Comparison of ENCODE assay signal across 9 cellular contexts in the genomic region with DNA sequence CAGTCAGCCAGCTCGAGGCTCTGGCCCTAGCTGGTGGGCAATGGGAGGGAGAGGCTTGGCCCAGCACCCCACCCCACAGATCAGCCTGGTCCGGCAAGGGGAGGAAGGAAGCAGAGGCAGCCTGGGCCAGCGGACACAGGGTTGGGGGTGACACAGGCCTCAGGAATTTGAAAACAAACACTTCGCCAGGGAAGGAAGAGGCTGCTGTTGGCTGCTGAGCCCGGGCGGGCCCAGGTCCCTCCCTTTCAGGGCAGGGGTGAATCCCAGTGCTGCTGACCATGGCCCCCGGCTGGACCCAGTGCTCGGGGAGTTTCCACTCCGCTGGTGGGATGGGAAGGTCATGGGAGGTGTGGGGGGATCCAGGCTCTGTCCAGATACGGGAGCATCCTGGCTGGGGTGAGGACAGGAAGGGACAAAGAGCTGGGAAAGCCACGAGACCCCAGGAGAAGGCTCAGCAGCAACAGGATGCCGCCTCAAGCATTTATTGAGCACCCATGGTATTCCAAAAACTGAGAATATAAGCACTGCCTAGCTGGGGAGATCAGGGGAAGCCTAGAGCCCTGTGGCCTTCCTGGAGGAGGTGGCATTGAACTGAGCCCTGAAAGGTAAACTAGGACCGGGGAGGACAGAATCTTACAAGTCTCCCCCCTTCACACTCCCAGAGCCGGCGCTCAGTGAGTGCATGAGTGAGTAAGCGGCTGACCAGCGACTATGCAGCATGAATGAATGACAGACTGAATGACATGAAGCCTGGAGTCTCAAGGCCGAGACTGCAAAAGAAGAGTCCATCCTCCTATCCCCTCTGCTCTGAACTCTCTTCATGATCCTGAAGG. TPM values are rescaled to one million over a fixed set of nuclear protein-coding genes. Genes with fewer than 3 reads are reported as not detected.
DNase-seq lines count a peak whose midpoint lies in the region; ATAC-seq and TF ChIP-seq lines count a peak whose summit lies in the region.
"Had no signal": no experiment of that assay in that cellular context is flagged by ENCODE, and none has a peak within 500 bp of the region (broad histone marks: within the 10 kb centered on the region; RNA-seq: fewer than 3 reads in every experiment).

No MANE protein-coding gene starts in this region.

- H3K9me3 Mint-ChIP-seq in osteocyte (ENCODE audit: unreplicated experiment): no peaks in the 10 kb centered on the region

- peaks cover 66% of the 10 kb centered on the region for H3K4me1 Mint-ChIP-seq in osteocyte (ENCODE audit: unreplicated experiment)

- DNase-seq in Caki2 (ENCODE audit: low read depth): peak; percentile 96
- peak in 1 of 2 donors; percentile 77 for DNase-seq in foreskin keratinocyte
- DNase-seq in osteocyte (ENCODE audit: extremely low spot score, unreplicated experiment): peak; percentile 93
- DNase-seq in Kasumi-1 (lab: John Stamatoyannopoulos, UW): no peak
- no peak for DNase-seq in NOMO-1 treated with dmso at 0.1 percent for 144 hours (lab: John Stamatoyannopoulos, UW; ENCODE audit: unreplicated experiment)
- no peak for DNase-seq in pons (ENCODE audit: low spot score)
- DNase-seq: NCI-H510A treated with DMSO at 0.1 percent for 48 hours had no signal

- in situ Hi-C loops in Caki2 (cut with HindIII; ENCODE audit: low pct_unique_long_range_greater_than_20kb, low sequenced_read_pairs): no loop called here

- ATAC-seq in SK-N-SH treated with all-trans-retinoic acid at 6 μM for 48 hours (peak; percentile 99), foreskin keratinocyte (peak; percentile 68), HG02981 (IDR thresholded peaks at IDR 0.05; ENCODE audit: unreplicated experiment) (no peak)

- H3K27ac ChIP-seq in foreskin keratinocyte: peak overlapping the region; percentile 80

- H3K4me3 Mint-ChIP-seq in osteocyte (ENCODE audit: unreplicated experiment): peak overlapping the region; percentile 42

- no peaks in the 10 kb centered on the region for H3K27me3 Mint-ChIP-seq in osteocyte (ENCODE audit: unreplicated experiment)

- H3K36me3 Mint-ChIP-seq in osteocyte (ENCODE audit: unreplicated experiment): no peaks in the 10 kb centered on the region

- H3K4me1 ChIP-seq in foreskin keratinocyte: peaks cover 39% of the 10 kb centered on the region

- H3K27me3 ChIP-seq in foreskin keratinocyte: no peaks in the 10 kb centered on the region

- TF ChIP-seq CTCF in foreskin keratinocyte (conservative IDR thresholded peaks at IDR 0.05) (no peak), osteocyte (IDR thresholded peaks at IDR 0.05) (no peak)

- H3K27ac Mint-ChIP-seq in osteocyte (ENCODE audit: unreplicated experiment): peak overlapping the region; percentile 98

TF ChIP-seq in SK-N-SH treated with all-trans-retinoic acid at 6 μM for 48 hours, 23 proteins besides CTCF, POLR2A, EP300 and RAD21:
- peak; percentile 62; the same call in 1 of the 2 replicates for TF ChIP-seq ZFP3 (CRISPR knock-in tag; IDR thresholded peaks at IDR 0.05)
- TF ChIP-seq, protein P1, sequence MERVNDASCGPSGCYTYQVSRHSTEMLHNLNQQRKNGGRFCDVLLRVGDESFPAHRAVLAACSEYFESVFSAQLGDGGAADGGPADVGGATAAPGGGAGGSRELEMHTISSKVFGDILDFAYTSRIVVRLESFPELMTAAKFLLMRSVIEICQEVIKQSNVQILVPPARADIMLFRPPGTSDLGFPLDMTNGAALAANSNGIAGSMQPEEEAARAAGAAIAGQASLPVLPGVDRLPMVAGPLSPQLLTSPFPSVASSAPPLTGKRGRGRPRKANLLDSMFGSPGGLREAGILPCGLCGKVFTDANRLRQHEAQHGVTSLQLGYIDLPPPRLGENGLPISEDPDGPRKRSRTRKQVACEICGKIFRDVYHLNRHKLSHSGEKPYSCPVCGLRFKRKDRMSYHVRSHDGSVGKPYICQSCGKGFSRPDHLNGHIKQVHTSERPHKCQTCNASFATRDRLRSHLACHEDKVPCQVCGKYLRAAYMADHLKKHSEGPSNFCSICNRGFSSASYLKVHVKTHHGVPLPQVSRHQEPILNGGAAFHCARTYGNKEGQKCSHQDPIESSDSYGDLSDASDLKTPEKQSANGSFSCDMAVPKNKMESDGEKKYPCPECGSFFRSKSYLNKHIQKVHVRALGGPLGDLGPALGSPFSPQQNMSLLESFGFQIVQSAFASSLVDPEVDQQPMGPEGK (CRISPR knock-in tag; IDR thresholded peaks at IDR 0.05; ENCODE audit: borderline replicate concordance): peak; percentile 46; the same call in 1 of the 2 replicates
- TF ChIP-seq ISL1 (CRISPR knock-in tag; IDR thresholded peaks at IDR 0.05): 0 out of 2 replicates have a peak, but pooled peaks have one; percentile 7
- 0 out of 2 replicates have a peak, but pooled peaks have one; percentile 55 for TF ChIP-seq CSDC2 (CRISPR knock-in tag; IDR thresholded peaks at IDR 0.05)
- TF ChIP-seq ZC3H10 (CRISPR knock-in tag; IDR thresholded peaks at IDR 0.05): no peak
- no peak for TF ChIP-seq TCF4 (CRISPR knock-in tag; IDR thresholded peaks at IDR 0.05; ENCODE audit: borderline replicate concordance)
- no peak for TF ChIP-seq ESRRG (CRISPR knock-in tag; IDR thresholded peaks at IDR 0.05)

RNA-seq across cellular contexts. Expression of a gene that starts 26.2 kb away (rescaled TPM):
- 64.0 and 81.3 TPM in 2 replicates for total RNA-seq in Caki2 (2014; rRNA removed; shearing (Covaris generic); ENCODE audit: low replicate concordance)
- total RNA-seq in foreskin keratinocyte (138 and 139 TPM in 2 replicates), osteocyte (152 and 155 TPM in 2 replicates)
- 70.5 and 77.6 TPM in 2 replicates for polyA plus RNA-seq in foreskin keratinocyte

RNA-seq across cellular contexts. Expression of a gene that starts 30.3 kb away (rescaled TPM):
- 26.2 and 26.4 TPM in 2 replicates for total RNA-seq in Caki2 (2014; rRNA removed; shearing (Covaris generic); ENCODE audit: low replicate concordance)
- total RNA-seq in foreskin keratinocyte (10.7 and 15.3 TPM in 2 replicates), osteocyte (8.5 and 9.5 TPM in 2 replicates)
- polyA plus RNA-seq in foreskin keratinocyte: 11.1 and 13.9 TPM in 2 replicates

RNA-seq across cellular contexts. Expression of a gene that starts 54.9 kb away (rescaled TPM):
- 6.4 and 7.3 TPM in 2 replicates for total RNA-seq in Caki2 (2014; rRNA removed; shearing (Covaris generic); ENCODE audit: low replicate concordance)
- total RNA-seq in foreskin keratinocyte (5.1 and 5.4 TPM in 2 replicates), osteocyte (10.3 and 11.8 TPM in 2 replicates)
- 3.4 and 4.1 TPM in 2 replicates for polyA plus RNA-seq in foreskin keratinocyte

Comparison
In these comparisons a context has a peak if more than half of its experiments do, and no peak if none do; other contexts are left out.
1. DNase-seq: peak in Caki2 (single experiment) and osteocyte (single experiment); none in Kasumi-1 (0 of 2), NOMO-1 treated with dmso at 0.1 percent for 144 hours (single experiment) and pons (single experiment).